Comparison of ENCODE assay signal across 8 cellular contexts in genomic region chr4:6331018-6331417, GRCh38.
A peak's percentile ranks its signal among the peaks of the same experiment; 100 is the strongest.
DNase-seq lines count a peak whose midpoint lies in the region; ATAC-seq, FAIRE-seq and TF ChIP-seq lines count a peak whose summit lies in the region.

No MANE protein-coding gene starts in this region.

- H3K4me1 ChIP-seq in A549 (no peaks in the 10 kb centered on the region), Peyer's patch (no peaks in the 10 kb centered on the region), foreskin keratinocyte (no peaks in the 10 kb centered on the region)

- ATAC-seq in A549 (peak in 1 of 2 experiments; percentile 52; a peak in 2 of 6 replicates), foreskin keratinocyte (no peak), GM21619 (IDR thresholded peaks at IDR 0.05; ENCODE audit: unreplicated experiment) (no peak), HG03354 (IDR thresholded peaks at IDR 0.05; ENCODE audit: poor library complexity, severe bottlenecking, unreplicated experiment) (no peak)
- no peak for ATAC-seq in stimulated activated naive CD8-positive, alpha-beta T cell treated with anti-CD3 and anti-CD28 coated beads, Interleukin-15, amount 100 ng/mL, for 72 hours

- H3K27me3 ChIP-seq in Peyer's patch (no peaks in the 10 kb centered on the region), foreskin keratinocyte (no peaks in the 10 kb centered on the region)

- H3K27me3 Mint-ChIP-seq in stimulated activated naive CD8-positive, alpha-beta T cell treated with anti-CD3 and anti-CD28 coated beads, Interleukin-15, amount 100 ng/mL, for 72 hours, result peaks cover 67% of the 10 kb centered on the region

- no peak for FAIRE-seq in A549 (lab: Jason Lieb, UNC)

- H3K9me3 ChIP-seq in A549 (no peaks in the 10 kb centered on the region), Peyer's patch (no peaks in the 10 kb centered on the region)

- TF ChIP-seq POLR2A in A549 (IDR thresholded peaks at IDR 0.05; ENCODE audit: low read length) (no peak), Peyer's patch (IDR thresholded peaks at IDR 0.05) (no peak)

- no peak for TF ChIP-seq EP300 in A549 (IDR thresholded peaks at IDR 0.05)

- TF ChIP-seq CTCF in A549 (IDR thresholded peaks at IDR 0.05) (peak; percentile 59), Peyer's patch (IDR thresholded peaks at IDR 0.05) (peak in 4 of 6 experiments; percentile 42 to 53 (median 50)), foreskin keratinocyte (conservative IDR thresholded peaks at IDR 0.05) (peak; percentile 64)

- peak in 1 of 2 experiments; percentile 41; a peak in 3 of 5 replicates for TF ChIP-seq RAD21 in A549 (conservative IDR thresholded peaks at IDR 0.05 in 1 of 2, IDR thresholded peaks at IDR 0.05 in 1 of 2)

- H3K4me3 ChIP-seq in A549 (no peak overlapping the region), Peyer's patch (no peak overlapping the region)

- no peak overlapping the region for H3K27ac Mint-ChIP-seq in stimulated activated naive CD8-positive, alpha-beta T cell treated with anti-CD3 and anti-CD28 coated beads, Interleukin-15, amount 100 ng/mL, for 72 hours

- H3K4me2 ChIP-seq in A549, result no peak overlapping the region

- 75% methylated on average over 7 of the region's 8 CpGs for whole genome bisulfite sequencing in A549 (ENCODE audit: missing lambda C conversion rate)

- CTCF ChIA-PET in A549 (lab: Yijun Ruan, JAX), result interaction anchor here (0.6 to 13.8 kb wide), 32 partner anchors 10 to 368 kb away, joined by 3 to 408 read pairs (median 5); no protein-coding TSS in a partner anchor

- no peaks in the 10 kb centered on the region for H3K4me1 Mint-ChIP-seq in stimulated activated naive CD8-positive, alpha-beta T cell treated with anti-CD3 and anti-CD28 coated beads, Interleukin-15, amount 100 ng/mL, for 72 hours

- no peaks in the 10 kb centered on the region for H3K9me3 Mint-ChIP-seq in stimulated activated naive CD8-positive, alpha-beta T cell treated with anti-CD3 and anti-CD28 coated beads, Interleukin-15, amount 100 ng/mL, for 72 hours

- DNase-seq in A549 (ENCODE audit: low read depth in 1 of 2, low spot score in 1 of 2) (peak; percentile 31 to 60), EL (peak; percentile 27), Peyer's patch (peak in 1 of 3 donors; percentile 56), foreskin keratinocyte (no peak), SK-N-DZ (ENCODE audit: low spot score) (no peak)
- peak; percentile 28 to 29 for DNase-seq in stimulated activated naive CD8-positive, alpha-beta T cell treated with anti-CD3 and anti-CD28 coated beads, Interleukin-15, amount 100 ng/mL, for 72 hours

- H3K36me3 ChIP-seq in Peyer's patch, result no peaks in the 10 kb centered on the region

- H3K4me3 Mint-ChIP-seq in stimulated activated naive CD8-positive, alpha-beta T cell treated with anti-CD3 and anti-CD28 coated beads, Interleukin-15, amount 100 ng/mL, for 72 hours, result no peak overlapping the region

- POLR2A ChIA-PET in A549 (lab: Yijun Ruan, JAX), result no interaction called here

- H3K27ac ChIP-seq in A549 (no peak overlapping the region), Peyer's patch (no peak overlapping the region), foreskin keratinocyte (no peak overlapping the region)

TF ChIP-seq in A549, 52 proteins besides CTCF, POLR2A, EP300 and RAD21:
- TF ChIP-seq JUNB (IDR thresholded peaks at IDR 0.05) (no peak), FOXS1 (CRISPR knock-in tag; IDR thresholded peaks at IDR 0.05) (no peak), BCL3 (IDR thresholded peaks at IDR 0.05) (no peak), NR3C1 (IDR thresholded peaks at IDR 0.05) (no peak), POLR2AphosphoS2 (conservative IDR thresholded peaks at IDR 0.05; ENCODE audit: low read length) (no peak), HOXB5 (CRISPR knock-in tag; IDR thresholded peaks at IDR 0.05) (no peak), FOSB (CRISPR knock-in tag; IDR thresholded peaks at IDR 0.05) (no peak), EHF (CRISPR knock-in tag; IDR thresholded peaks at IDR 0.05) (no peak), ZSCAN20 (CRISPR knock-in tag; IDR thresholded peaks at IDR 0.05) (no peak), FOSL2 (IDR thresholded peaks at IDR 0.05) (no peak), FOSL2 (CRISPR knock-in tag; IDR thresholded peaks at IDR 0.05) (no peak), NPAS2 (CRISPR knock-in tag; IDR thresholded peaks at IDR 0.05; ENCODE audit: borderline replicate concordance) (no peak), ATOH8 (CRISPR knock-in tag; IDR thresholded peaks at IDR 0.05; ENCODE audit: low read depth) (no peak), KDM1A (IDR thresholded peaks at IDR 0.05; ENCODE audit: low read depth) (no peak), ELK1 (IDR thresholded peaks at IDR 0.05; ENCODE audit: low read depth, low read length) (no peak)
TF ChIP-seq in A549: peak in this region for 0.

Comparison
In these comparisons a context has a peak if more than half of its experiments do, and no peak if none do; other contexts are left out.
1. DNase-seq: peak in A549 (2 of 2), EL (single experiment) and stimulated activated naive CD8-positive, alpha-beta T cell treated with anti-CD3 and anti-CD28 coated beads, Interleukin-15, amount 100 ng/mL, for 72 hours (2 of 2); none in foreskin keratinocyte (0 of 2) and SK-N-DZ (single experiment).
2. Peak in every context shown above with its lines, with median percentiles within 50 percentile points of each other: CTCF ChIP-seq.